In genomic region chr13:70191034-70191433, GRCh38 we compare ENCODE assay signal across 29 cellular contexts.
"Had no signal": no experiment of that assay in that cellular context is flagged by ENCODE, and none has a peak within 500 bp of the region (broad histone marks: within the 10 kb centered on the region; RNA-seq: fewer than 3 reads in every experiment).

No MANE protein-coding gene starts in this region.

- DNase-seq: activated B cell treated with CpG ODN at 0.5 μM for 24 hours; activated CD4-positive, alpha-beta memory T cell treated with anti-CD3 and anti-CD28 coated beads for 36 hours; activated CD4-positive, alpha-beta T cell treated with anti-CD3 and anti-CD28 coated beads for 4 hours; activated CD4-positive, alpha-beta T cell treated with anti-CD3 and anti-CD28 coated beads, Interleukin-2, amount 50 U/mL, for 1 hour; activated CD4-positive, CD25-positive, alpha-beta regulatory T cell treated with anti-CD3 and anti-CD28 coated beads, Interleukin-2, amount 50 U/mL, for 72 hours; activated CD8-positive, alpha-beta memory T cell treated with anti-CD3 and anti-CD28 coated beads, Interleukin-2, amount 10 ng/mL, durations not matched to agents 7 days and 5 days; activated CD8-positive, alpha-beta memory T cell treated with anti-CD3 and anti-CD28 coated beads, Interleukin-2, amount 50 U/mL, for 48 hours; activated effector memory CD4-positive, alpha-beta T cell treated with Interleukin-2 at 50 U/mL for 16 hours; activated naive CD4-positive, alpha-beta T cell treated with anti-CD3 and anti-CD28 coated beads, Interleukin-2, amount 10 ng/mL, durations not matched to agents 7 days and 5 days; activated naive CD8-positive, alpha-beta T cell treated with anti-CD3 and anti-CD28 coated beads, Interleukin-2, amount 50 U/mL, for 24 hours; activated T-cell treated with anti-CD3 and anti-CD28 coated beads, Interleukin-2, amount 50 U/mL, for 48 hours; anterior cingulate cortex; caudate nucleus; cerebellar nuclear complex; cortex of kidney; Karpas-422; KBM-7; NCI-H1048; NCI-H1694; NCI-H2029; NCI-H2171; NCI-H510A; NCI-H526; NCI-H774; SHP77; SW 1271; T-helper 1 cell; T-helper 2 cell; T-helper 9 cell had no signal
